In the genomic region with DNA sequence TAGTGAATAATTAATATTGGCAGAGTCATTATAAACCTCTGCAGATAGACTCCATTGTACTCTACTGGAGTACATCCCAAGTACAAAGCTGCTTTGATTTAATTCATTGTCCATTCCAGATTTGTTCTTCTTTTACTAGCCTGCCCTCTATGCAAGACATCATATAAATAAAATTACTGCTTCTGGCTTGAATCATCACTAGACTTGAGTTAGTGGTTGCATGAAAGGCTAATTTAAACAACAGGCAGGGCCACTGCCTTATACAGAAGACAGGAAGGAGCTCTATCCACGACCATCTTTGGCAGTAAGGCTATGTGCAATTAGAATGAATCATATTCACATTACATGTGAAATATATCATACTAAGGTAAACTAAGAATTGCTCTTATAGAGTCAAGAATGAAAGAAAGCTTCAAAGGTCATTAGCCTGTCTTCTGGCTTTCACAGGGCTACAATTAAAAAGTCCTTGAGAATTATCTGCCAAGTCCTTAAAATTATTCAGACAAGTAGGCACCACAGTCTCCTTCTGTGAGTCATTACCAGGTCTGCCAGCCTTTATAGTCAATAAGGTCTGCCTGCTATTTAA, we compare ENCODE assay signal across 1 cellular context.
TF ChIP-seq lines count a peak whose summit lies in the region.

No MANE protein-coding gene starts in this region.

TF ChIP-seq in IMR-90, 13 proteins besides CTCF, POLR2A, EP300 and RAD21 (continued from another document):
- TF ChIP-seq RFX5 (IDR thresholded peaks at IDR 0.05; ENCODE audit: low read depth, low read length) = no peak
- no peak for TF ChIP-seq SMC3 (IDR thresholded peaks at IDR 0.05; ENCODE audit: low read depth, low read length)
- no peak for TF ChIP-seq FOS (IDR thresholded peaks at IDR 0.05; ENCODE audit: low read depth, low read length)
- TF ChIP-seq CEBPB (IDR thresholded peaks at IDR 0.05; ENCODE audit: low read depth, low read length) = no peak
- TF ChIP-seq, protein P1, sequence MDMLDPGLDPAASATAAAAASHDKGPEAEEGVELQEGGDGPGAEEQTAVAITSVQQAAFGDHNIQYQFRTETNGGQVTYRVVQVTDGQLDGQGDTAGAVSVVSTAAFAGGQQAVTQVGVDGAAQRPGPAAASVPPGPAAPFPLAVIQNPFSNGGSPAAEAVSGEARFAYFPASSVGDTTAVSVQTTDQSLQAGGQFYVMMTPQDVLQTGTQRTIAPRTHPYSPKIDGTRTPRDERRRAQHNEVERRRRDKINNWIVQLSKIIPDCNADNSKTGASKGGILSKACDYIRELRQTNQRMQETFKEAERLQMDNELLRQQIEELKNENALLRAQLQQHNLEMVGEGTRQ (IDR thresholded peaks at IDR 0.05; ENCODE audit: low read depth, low read length) = no peak
- TF ChIP-seq, protein P2, sequence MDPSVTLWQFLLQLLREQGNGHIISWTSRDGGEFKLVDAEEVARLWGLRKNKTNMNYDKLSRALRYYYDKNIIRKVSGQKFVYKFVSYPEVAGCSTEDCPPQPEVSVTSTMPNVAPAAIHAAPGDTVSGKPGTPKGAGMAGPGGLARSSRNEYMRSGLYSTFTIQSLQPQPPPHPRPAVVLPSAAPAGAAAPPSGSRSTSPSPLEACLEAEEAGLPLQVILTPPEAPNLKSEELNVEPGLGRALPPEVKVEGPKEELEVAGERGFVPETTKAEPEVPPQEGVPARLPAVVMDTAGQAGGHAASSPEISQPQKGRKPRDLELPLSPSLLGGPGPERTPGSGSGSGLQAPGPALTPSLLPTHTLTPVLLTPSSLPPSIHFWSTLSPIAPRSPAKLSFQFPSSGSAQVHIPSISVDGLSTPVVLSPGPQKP (IDR thresholded peaks at IDR 0.05; ENCODE audit: borderline replicate concordance, low read depth, low read length) = no peak
- no peak for TF ChIP-seq CHD1 (IDR thresholded peaks at IDR 0.05; ENCODE audit: low read depth, low read length)
- no peak for TF ChIP-seq RCOR1 (IDR thresholded peaks at IDR 0.05; ENCODE audit: insufficient replicate concordance, low read length)
- no peak for TF ChIP-seq MXI1 (IDR thresholded peaks at IDR 0.05; ENCODE audit: borderline replicate concordance, low read depth, low read length)
- no peak for TF ChIP-seq MAFK (IDR thresholded peaks at IDR 0.05; ENCODE audit: low read depth, low read length)
